14 cellular contexts compared by ENCODE assay signal in the genomic region with DNA sequence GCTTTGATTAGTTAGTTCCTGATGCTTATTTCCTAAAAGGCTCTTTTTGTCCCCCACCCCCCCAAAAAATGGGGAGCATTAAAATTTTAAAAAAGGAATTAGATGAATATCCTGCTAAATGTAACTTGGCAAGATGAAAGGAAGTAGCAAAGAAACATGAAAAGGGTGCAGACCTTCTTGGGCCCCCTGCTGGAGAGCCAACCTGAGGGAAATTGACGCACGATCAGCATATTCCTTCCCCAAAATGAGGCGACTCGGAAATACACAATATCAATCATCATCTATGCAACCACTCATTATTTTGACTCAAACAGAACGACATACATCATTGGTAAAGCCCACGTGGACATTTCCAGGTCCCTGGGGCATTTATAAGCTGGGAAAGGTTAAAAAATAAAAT. TPM values are rescaled to one million over a fixed set of nuclear protein-coding genes. Genes with fewer than 3 reads are reported as not detected.
A peak's percentile ranks its signal among the peaks of the same experiment; 100 is the strongest.
DNase-seq lines count a peak whose midpoint lies in the region; ATAC-seq and TF ChIP-seq lines count a peak whose summit lies in the region.
"Had no signal": no experiment of that assay in that cellular context is flagged by ENCODE, and none has a peak within 500 bp of the region (broad histone marks: within the 10 kb centered on the region; RNA-seq: fewer than 3 reads in every experiment).

No MANE protein-coding gene starts in this region.

- peaks cover 7% of the 10 kb centered on the region for H3K4me1 Mint-ChIP-seq in glutamatergic neuron (ENCODE audit: low read depth, unreplicated experiment)

- no peak for TF ChIP-seq POLR2A in tibial nerve (IDR thresholded peaks at IDR 0.05)

- WGBS in tibial nerve, 2 donors = 27 to 36% methylated on average over 6 of the region's 6 CpGs

- H3K27me3 Mint-ChIP-seq in glutamatergic neuron (ENCODE audit: unreplicated experiment) = peaks cover 1% of the 10 kb centered on the region

- no peak overlapping the region for H3K4me3 ChIP-seq in tibial nerve
- H3K4me3 ChIP-seq: suprapubic skin had no signal

- DNase-seq in AG08395 (ENCODE audit: low spot score) = peak; percentile 19
- no peak for DNase-seq in GM20000 (ENCODE audit: low spot score)
- peak; percentile 60 for DNase-seq in SK-MEL-5 (ENCODE audit: low read depth, low spot score)
- no peak for DNase-seq in glutamatergic neuron
- DNase-seq in tibial nerve (ENCODE audit: low spot score in 2 of 2) = no peak
- DNase-seq in stimulated activated CD4-positive, alpha-beta T cell treated with anti-CD3 and anti-CD28 coated beads, Interleukin-2, amount 100 ng/mL, for 24 hours = no peak
- DNase-seq: activated T-cell treated with anti-CD3 and anti-CD28 coated beads, Interleukin-2, amount 50 U/mL, for 48 hours; CD4-positive, alpha-beta T cell; NCI-H345 had no signal

- no peak overlapping the region for H3K27ac ChIP-seq in tibial nerve
- H3K27ac ChIP-seq: suprapubic skin had no signal

- no peaks in the 10 kb centered on the region for H3K36me3 ChIP-seq in tibial nerve
- H3K36me3 ChIP-seq: suprapubic skin had no signal

- peaks cover 2% of the 10 kb centered on the region for H3K9me3 Mint-ChIP-seq in glutamatergic neuron (ENCODE audit: unreplicated experiment)
- H3K9me3 Mint-ChIP-seq: CD4-positive, alpha-beta T cell had no signal

- no peaks in the 10 kb centered on the region for H3K27me3 ChIP-seq in tibial nerve

- ATAC-seq in HG02981 (IDR thresholded peaks at IDR 0.05; ENCODE audit: unreplicated experiment) = no peak
- no peak for ATAC-seq in GM21786 (IDR thresholded peaks at IDR 0.05; ENCODE audit: unreplicated experiment)
- ATAC-seq: natural killer cell treated with Interleukin-12 subunit alpha and Interleukin-12 subunit beta and Interleukin-15 and Interleukin-18, amount 100 ng/mL, for 72 hours had no signal

- TF ChIP-seq CTCF in GM20000 (IDR thresholded peaks at IDR 0.05; ENCODE audit: extremely low read depth, missing control alignments) (peak; percentile 6), glutamatergic neuron (IDR thresholded peaks at IDR 0.05; ENCODE audit: partially characterized antibody, unreplicated experiment) (peak; percentile 19), tibial nerve (IDR thresholded peaks at IDR 0.05) (peak in 1 of 5 experiments; percentile 6)

- no peaks in the 10 kb centered on the region for H3K4me1 ChIP-seq in tibial nerve

- no peaks in the 10 kb centered on the region for H3K9me3 ChIP-seq in tibial nerve
- H3K9me3 ChIP-seq: suprapubic skin had no signal

- peaks cover 3% of the 10 kb centered on the region for H3K36me3 Mint-ChIP-seq in glutamatergic neuron (ENCODE audit: unreplicated experiment)
- H3K36me3 Mint-ChIP-seq: natural killer cell treated with Interleukin-12 subunit alpha and Interleukin-12 subunit beta and Interleukin-15 and Interleukin-18, amount 100 ng/mL, for 72 hours had no signal

- H3K4me3 Mint-ChIP-seq in glutamatergic neuron (ENCODE audit: unreplicated experiment) = no peak overlapping the region
- H3K4me3 Mint-ChIP-seq: CD4-positive, alpha-beta T cell; natural killer cell treated with Interleukin-12 subunit alpha and Interleukin-12 subunit beta and Interleukin-15 and Interleukin-18, amount 100 ng/mL, for 72 hours had no signal

- no peak for TF ChIP-seq EP300 in tibial nerve (IDR thresholded peaks at IDR 0.05)

- in situ Hi-C loops in SK-MEL-5 (cut with HindIII; ENCODE audit: low pct_unique_long_range_greater_than_20kb, low sequenced_read_pairs) = no loop called here

- H3K27ac Mint-ChIP-seq in glutamatergic neuron (ENCODE audit: unreplicated experiment) = no peak overlapping the region
- H3K27ac Mint-ChIP-seq: CD4-positive, alpha-beta T cell; natural killer cell treated with Interleukin-12 subunit alpha and Interleukin-12 subunit beta and Interleukin-15 and Interleukin-18, amount 100 ng/mL, for 72 hours had no signal

RNA-seq across cellular contexts. Expression of gene GRIN2A, which starts 59.7 kb away (rescaled TPM):
- 0.32 and 1.3 TPM in 2 replicates for total RNA-seq in SK-MEL-5 (2014; rRNA removed; shearing (Covaris generic))
- polyA plus RNA-seq in SK-MEL-5 (2015; cell fraction: cytosol; rRNA removed) = 0.20 TPM in 2 replicates
- polyA plus RNA-seq in SK-MEL-5 (2015; cell fraction: nucleus; rRNA removed) = 0.03 and 0.05 TPM in 2 replicates
- total RNA-seq in glutamatergic neuron (ENCODE audit: unreplicated experiment) (6.8 TPM), tibial nerve (under 1 TPM in 3 of 4 donors, not detected in 1; under 0.01 to 0.44 (median 0.39) TPM)
- total RNA-seq: CD4-positive, alpha-beta T cell; natural killer cell treated with Interleukin-12 subunit alpha and Interleukin-12 subunit beta and Interleukin-15 and Interleukin-18, amount 100 ng/mL, for 72 hours; T-helper 2 cell treated with Interferon-gamma antibody and Interleukin-4, amounts not matched to agents 100 ng/mL and 5 ng/mL, for 36 hours had no signal

Comparison
In these comparisons a context has a peak if more than half of its experiments do, and no peak if none do; other contexts are left out.
1. DNase-seq: peak in AG08395 (single experiment) and SK-MEL-5 (single experiment); none in GM20000 (single experiment), glutamatergic neuron (single experiment), tibial nerve (0 of 2) and stimulated activated CD4-positive, alpha-beta T cell treated with anti-CD3 and anti-CD28 coated beads, Interleukin-2, amount 100 ng/mL, for 24 hours (0 of 2).